Comparison of ENCODE assay signal across 30 cellular contexts in the genomic region with DNA sequence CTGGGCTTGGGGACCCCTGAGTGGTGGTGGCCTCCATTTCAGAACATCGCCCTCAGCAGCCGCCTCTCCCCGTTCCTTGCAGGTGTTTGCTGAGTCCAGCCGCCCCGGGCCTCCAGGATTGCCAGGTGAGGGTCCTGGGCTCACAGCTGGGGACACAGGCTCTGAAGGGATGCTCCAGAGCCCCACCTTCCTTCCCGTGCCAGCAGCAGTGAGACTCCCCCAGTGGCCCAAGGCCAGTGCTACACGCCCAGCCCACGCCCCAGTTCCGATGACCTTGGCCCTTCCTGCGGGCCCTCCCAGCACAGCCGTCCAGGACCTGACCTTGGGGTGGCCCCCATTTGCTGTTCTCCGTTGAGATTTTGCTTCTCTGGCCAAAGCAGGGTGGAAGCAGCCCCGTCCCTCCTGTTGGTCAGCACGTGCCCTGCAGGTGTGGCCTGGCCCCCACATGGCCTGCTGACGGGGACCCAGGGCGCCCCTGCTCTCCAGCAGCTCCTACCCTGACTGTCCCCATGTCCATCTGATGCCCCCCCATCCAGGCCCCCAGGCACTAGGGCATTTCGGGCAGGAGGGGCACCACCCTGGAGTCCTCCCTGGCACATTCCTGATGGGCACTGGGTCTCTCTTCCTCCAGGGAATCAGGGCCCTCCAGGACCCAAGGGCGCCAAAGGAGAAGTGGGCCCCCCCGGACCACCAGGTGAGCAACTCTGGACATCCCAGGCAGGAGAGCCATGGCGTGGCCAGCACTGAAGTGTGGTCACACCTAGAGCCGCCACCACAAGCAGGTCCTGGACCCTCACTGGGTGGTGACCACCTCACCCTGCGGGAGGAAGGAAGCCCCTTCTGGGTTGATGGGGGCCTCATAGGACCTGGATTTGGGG. TPM values are rescaled to one million over a fixed set of nuclear protein-coding genes. Genes with fewer than 3 reads are reported as not detected.
DNase-seq lines count a peak whose midpoint lies in the region; ATAC-seq, FAIRE-seq and TF ChIP-seq lines count a peak whose summit lies in the region.
"Had no signal": no experiment of that assay in that cellular context is flagged by ENCODE, and none has a peak within 500 bp of the region (broad histone marks: within the 10 kb centered on the region; RNA-seq: fewer than 3 reads in every experiment).

No MANE protein-coding gene starts in this region.

- intact Hi-C loops in left ventricle myocardium inferior (cut with micrococcal nuclease): no loop called here
- intact Hi-C loops in mucosa of descending colon (cut with DNase I, micrococcal nuclease): no loop called here

- peaks cover 19% of the 10 kb centered on the region for H3K36me3 Mint-ChIP-seq in chondrocyte (ENCODE audit: low read depth)
- peaks cover 13% of the 10 kb centered on the region for H3K36me3 Mint-ChIP-seq in type B pancreatic cell
- peaks cover 6% of the 10 kb centered on the region for H3K36me3 Mint-ChIP-seq in activated CD4-positive, alpha-beta memory T cell treated with anti-CD3 and anti-CD28 coated beads, Interleukin-2, amount 10 ng/mL, durations not matched to agents 7 days and 5 days (ENCODE audit: low read depth)
- H3K36me3 Mint-ChIP-seq: activated naive CD8-positive, alpha-beta T cell treated with anti-CD3 and anti-CD28 coated beads for 36 hours had no signal

- H3K9me3 Mint-ChIP-seq in chondrocyte (ENCODE audit: low read depth) (no peaks in the 10 kb centered on the region), type B pancreatic cell (no peaks in the 10 kb centered on the region)
- H3K9me3 Mint-ChIP-seq in activated CD4-positive, alpha-beta memory T cell treated with anti-CD3 and anti-CD28 coated beads, Interleukin-2, amount 10 ng/mL, durations not matched to agents 7 days and 5 days: peaks cover 10% of the 10 kb centered on the region
- H3K9me3 Mint-ChIP-seq: activated naive CD8-positive, alpha-beta T cell treated with anti-CD3 and anti-CD28 coated beads for 36 hours; nephron progenitor cell had no signal

- DNase-seq in chondrocyte (ENCODE audit: low spot score) (peak; percentile 88), left ventricle myocardium inferior (peak; percentile 15), mucosa of descending colon (peak in 2 of 3 donors; percentile 26 to 32), type B pancreatic cell (ENCODE audit: extremely low spot score, unreplicated experiment) (peak; percentile 65), NCI-H1417 treated with DMSO at 0.1 percent for 48 hours (lab: John Stamatoyannopoulos, UW) (no peak), GM12892 (ENCODE audit: insufficient read length) (no peak)
- no peak for DNase-seq in activated CD4-positive, alpha-beta memory T cell treated with anti-CD3 and anti-CD28 coated beads, Interleukin-2, amount 10 ng/mL, durations not matched to agents 7 days and 5 days
- DNase-seq: activated CD4-positive, alpha-beta T cell treated with anti-CD3 and anti-CD28 coated beads for 1 hour; activated CD8-positive, alpha-beta T cell treated with anti-CD3 and anti-CD28 coated beads, Interleukin-2, amount 10 ng/mL, durations not matched to agents 7 days and 5 days; activated effector memory CD4-positive, alpha-beta T cell treated with anti-CD3 and anti-CD28 coated beads, Interleukin-2, amount 50 U/mL, for 16 hours; activated naive CD8-positive, alpha-beta T cell treated with anti-CD3 and anti-CD28 coated beads for 36 hours; activated T-cell treated with anti-CD3 and anti-CD28 coated beads for 4 hours; anterior cingulate cortex; MM.1S; NCI-H1105 treated with DMSO at 0.1 percent for 48 hours; NCI-H2029; NCI-H526; nephron progenitor cell; NK-92 treated with Interleukin-12 subunit alpha and Interleukin-12 subunit beta, amount 100 ng/mL, for 24 hours; PC-3; SHP77 treated with DMSO at 0.1 percent for 48 hours; stimulated activated CD4-positive, alpha-beta T cell treated with anti-CD3 and anti-CD28 coated beads, Interleukin-12 subunit alpha, Interleukin-12 subunit beta, amount 100 ng/mL, for 4 hours; stimulated activated CD4-positive, alpha-beta T cell treated with anti-CD3 and anti-CD28 coated beads, Interleukin-2, amount 100 ng/mL, for 48 hours; stomach had no signal

- no peaks in the 10 kb centered on the region for H3K4me1 Mint-ChIP-seq in chondrocyte (ENCODE audit: low read depth)
- H3K4me1 Mint-ChIP-seq in type B pancreatic cell (ENCODE audit: unreplicated experiment): no peaks in the 10 kb centered on the region
- H3K4me1 Mint-ChIP-seq in activated CD4-positive, alpha-beta memory T cell treated with anti-CD3 and anti-CD28 coated beads, Interleukin-2, amount 10 ng/mL, durations not matched to agents 7 days and 5 days: peaks cover under 1% of the 10 kb centered on the region
- H3K4me1 Mint-ChIP-seq: activated naive CD8-positive, alpha-beta T cell treated with anti-CD3 and anti-CD28 coated beads for 36 hours; nephron progenitor cell had no signal

- H3K4me3 ChIP-seq in left ventricle myocardium inferior (no peak overlapping the region), mucosa of descending colon (no peak overlapping the region)
- H3K4me3 ChIP-seq: BLaER1 treated with 17β-estradiol and CSF1 and Interleukin-3, amounts not matched to agents 10 nM and 100 nM; HAP-1; stomach; tibial nerve had no signal

- H3K27me3 Mint-ChIP-seq in chondrocyte (ENCODE audit: low read depth) (no peaks in the 10 kb centered on the region), type B pancreatic cell (no peaks in the 10 kb centered on the region)
- H3K27me3 Mint-ChIP-seq in activated CD4-positive, alpha-beta memory T cell treated with anti-CD3 and anti-CD28 coated beads, Interleukin-2, amount 10 ng/mL, durations not matched to agents 7 days and 5 days: no peaks in the 10 kb centered on the region
- H3K27me3 Mint-ChIP-seq: activated naive CD8-positive, alpha-beta T cell treated with anti-CD3 and anti-CD28 coated beads for 36 hours had no signal

- CTCF ChIA-PET in activated CD4-positive, alpha-beta memory T cell treated with anti-CD3 and anti-CD28 coated beads, Interleukin-2, amount 10 ng/mL, durations not matched to agents 7 days and 5 days (lab: Charles Lee): no interaction called here

- ATAC-seq in mucosa of descending colon: peak; percentile 10
- ATAC-seq: activated CD8-positive, alpha-beta T cell treated with anti-CD3 and anti-CD28 coated beads, Interleukin-2, amount 10 ng/mL, durations not matched to agents 7 days and 5 days; PC-3 had no signal

- no peaks in the 10 kb centered on the region for H3K4me1 ChIP-seq in left ventricle myocardium inferior
- H3K4me1 ChIP-seq in mucosa of descending colon (ENCODE audit: low read depth): no peaks in the 10 kb centered on the region
- H3K4me1 ChIP-seq: HAP-1, stomach, tibial nerve had no signal

- H3K27me3 ChIP-seq in left ventricle myocardium inferior (ENCODE audit: low read depth): no peaks in the 10 kb centered on the region
- H3K27me3 ChIP-seq: BLaER1 treated with 17β-estradiol and CSF1 and Interleukin-3, amounts not matched to agents 10 nM and 100 nM; stomach; tibial nerve had no signal

- no peak for TF ChIP-seq CTCF in chondrocyte (IDR thresholded peaks at IDR 0.05)
- TF ChIP-seq CTCF in left ventricle myocardium inferior (IDR thresholded peaks at IDR 0.05; ENCODE audit: borderline replicate concordance): no peak
- TF ChIP-seq CTCF in mucosa of descending colon (IDR thresholded peaks at IDR 0.05): no peak
- no peak for TF ChIP-seq CTCF in type B pancreatic cell (conservative IDR thresholded peaks at IDR 0.05)

- no peak overlapping the region for H3K4me3 Mint-ChIP-seq in chondrocyte (ENCODE audit: unreplicated experiment)
- H3K4me3 Mint-ChIP-seq in type B pancreatic cell: no peak overlapping the region
- H3K4me3 Mint-ChIP-seq in activated CD4-positive, alpha-beta memory T cell treated with anti-CD3 and anti-CD28 coated beads, Interleukin-2, amount 10 ng/mL, durations not matched to agents 7 days and 5 days: no peak overlapping the region
- H3K4me3 Mint-ChIP-seq: activated CD8-positive, alpha-beta T cell treated with anti-CD3 and anti-CD28 coated beads, Interleukin-2, amount 10 ng/mL, durations not matched to agents 7 days and 5 days; activated naive CD8-positive, alpha-beta T cell treated with anti-CD3 and anti-CD28 coated beads for 36 hours; nephron progenitor cell had no signal

- POLR2A ChIA-PET in activated CD4-positive, alpha-beta memory T cell treated with anti-CD3 and anti-CD28 coated beads, Interleukin-2, amount 10 ng/mL, durations not matched to agents 7 days and 5 days (lab: Charles Lee): no interaction called here

- H3K27ac ChIP-seq in left ventricle myocardium inferior (replicated peaks): no peak overlapping the region
- H3K27ac ChIP-seq: BLaER1 treated with 17β-estradiol and CSF1 and Interleukin-3, amounts not matched to agents 10 nM and 100 nM; stomach; tibial nerve had no signal

- no peak for TF ChIP-seq POLR2A in GM12892 (IDR thresholded peaks at IDR 0.05; ENCODE audit: low read depth, low read length)

- H3K27ac Mint-ChIP-seq in chondrocyte (ENCODE audit: unreplicated experiment): no peak overlapping the region
- no peak overlapping the region for H3K27ac Mint-ChIP-seq in type B pancreatic cell
- H3K27ac Mint-ChIP-seq in activated CD4-positive, alpha-beta memory T cell treated with anti-CD3 and anti-CD28 coated beads, Interleukin-2, amount 10 ng/mL, durations not matched to agents 7 days and 5 days: no peak overlapping the region
- H3K27ac Mint-ChIP-seq: activated CD8-positive, alpha-beta T cell treated with anti-CD3 and anti-CD28 coated beads, Interleukin-2, amount 10 ng/mL, durations not matched to agents 7 days and 5 days; activated naive CD8-positive, alpha-beta T cell treated with anti-CD3 and anti-CD28 coated beads for 36 hours; nephron progenitor cell had no signal

- H3K9me3 ChIP-seq in left ventricle myocardium inferior (replicated peaks) (no peaks in the 10 kb centered on the region), mucosa of descending colon (no peaks in the 10 kb centered on the region)
- H3K9me3 ChIP-seq: HAP-1, stomach, tibial nerve had no signal

- H3K36me3 ChIP-seq in left ventricle myocardium inferior (peaks cover 69% of the 10 kb centered on the region), mucosa of descending colon (ENCODE audit: low read depth) (no peaks in the 10 kb centered on the region)

- FAIRE-seq in GM12892 (lab: Jason Lieb, UNC): no peak
- FAIRE-seq: bronchial epithelial cell, colon, islet of Langerhans had no signal

RNA-seq across cellular contexts. Expression of gene SLC19A1, which starts 45.0 kb away (rescaled TPM):
- 6.5 to 12.7 TPM (median 7.8 TPM) in 3 replicates for total RNA-seq in chondrocyte
- 4.9 TPM for total RNA-seq in left ventricle myocardium inferior
- 10 to 100 TPM; 12.6 to 22.8 (median 12.7) TPM for total RNA-seq in mucosa of descending colon
- total RNA-seq in type B pancreatic cell (ENCODE audit: low replicate concordance): 10.6 and 28.2 TPM in 2 replicates
- 10 to 100 TPM; 30.0 to 31.2 TPM for total RNA-seq in activated CD4-positive, alpha-beta memory T cell treated with anti-CD3 and anti-CD28 coated beads, Interleukin-2, amount 10 ng/mL, durations not matched to agents 7 days and 5 days
- polyA plus RNA-seq in GM12892 (2012; ENCODE audit: missing spikeins): 5.6 TPM

Comparison
In these comparisons a context has a peak if more than half of its experiments do, and no peak if none do; other contexts are left out.
1. DNase-seq: peak in chondrocyte (single experiment), left ventricle myocardium inferior (single experiment), mucosa of descending colon (2 of 3) and type B pancreatic cell (single experiment); none in activated CD4-positive, alpha-beta memory T cell treated with anti-CD3 and anti-CD28 coated beads, Interleukin-2, amount 10 ng/mL, durations not matched to agents 7 days and 5 days (single experiment), NCI-H1417 treated with DMSO at 0.1 percent for 48 hours (single experiment) and GM12892 (single experiment).